ENCODE assay signal across 22 cellular contexts in genomic region chr12:2353281-2353680, GRCh38.
A peak's percentile ranks its signal among the peaks of the same experiment; 100 is the strongest.
DNase-seq lines count a peak whose midpoint lies in the region; ATAC-seq and TF ChIP-seq lines count a peak whose summit lies in the region.
"Had no signal": no experiment of that assay in that cellular context is flagged by ENCODE, and none has a peak within 500 bp of the region (broad histone marks: within the 10 kb centered on the region; RNA-seq: fewer than 3 reads in every experiment).

No MANE protein-coding gene starts in this region.

- no peak overlapping the region for H2AK5ac ChIP-seq in trophoblast cell (ENCODE audit: low read length)

- BruUV-seq in PC-3 (replicated peaks; lab: Mats Ljungman, UMichigan), result no TSS peak

- H3K9me3 ChIP-seq in spleen, result no peaks in the 10 kb centered on the region
- no peaks in the 10 kb centered on the region for H3K9me3 ChIP-seq in PC-3 (ENCODE audit: low read length)
- no peaks in the 10 kb centered on the region for H3K9me3 ChIP-seq in T-helper 17 cell (ENCODE audit: control insufficient read depth, low read length, poor library complexity, severe bottlenecking)
- H3K9me3 ChIP-seq in trophoblast cell (ENCODE audit: insufficient read depth, low read depth, low read length), result no peaks in the 10 kb centered on the region

- H3K9me2 ChIP-seq in PC-3 (replicated peaks; ENCODE audit: low read length), result no peaks in the 10 kb centered on the region

- intact Hi-C loops in spleen (cut with DNase I; ENCODE audit: low total_unique reads), result no loop called here
- intact Hi-C loops in PC-3 (cut with micrococcal nuclease), result no loop called here

- no peak overlapping the region for H3K4ac ChIP-seq in trophoblast cell (ENCODE audit: low read depth, low read length)

- CTCF ChIA-PET in PC-3 (lab: Charles Lee), result no interaction called here

- no peaks in the 10 kb centered on the region for H3K36me3 Mint-ChIP-seq in activated naive CD4-positive, alpha-beta T cell treated with anti-CD3 and anti-CD28 coated beads, Interleukin-2, amount 50 U/mL, for 24 hours
- no peaks in the 10 kb centered on the region for H3K36me3 Mint-ChIP-seq in activated naive CD4-positive, alpha-beta T cell treated with anti-CD3 and anti-CD28 coated beads, Interleukin-2, amount 50 U/mL, for 72 hours
- no peaks in the 10 kb centered on the region for H3K36me3 Mint-ChIP-seq in T-helper 17 cell (ENCODE audit: low read depth)
- H3K36me3 Mint-ChIP-seq: CD8-positive, alpha-beta memory T cell had no signal

- H3K27ac ChIP-seq in angular gyrus (ENCODE audit: low read depth, low read length) (peak overlapping the region; percentile 31), spleen (no peak overlapping the region), PC-3 (ENCODE audit: low read length) (no peak overlapping the region), trophoblast cell (ENCODE audit: low read depth, low read length) (no peak overlapping the region)
- H3K27ac ChIP-seq: KMS-11, PC-9 had no signal

- H3K4me3 ChIP-seq in spleen (no peak overlapping the region), PC-3 (ENCODE audit: low read length) (no peak overlapping the region), trophoblast cell (ENCODE audit: low read depth, low read length) (no peak overlapping the region)
- H3K4me3 ChIP-seq: PC-9 had no signal

- no peak overlapping the region for H2BK12ac ChIP-seq in trophoblast cell (ENCODE audit: low read length)

- no peaks in the 10 kb centered on the region for H4K20me1 ChIP-seq in PC-3 (ENCODE audit: low read length)

- H4K8ac ChIP-seq in trophoblast cell (ENCODE audit: low read depth, low read length), result no peak overlapping the region

- H3K23ac ChIP-seq in trophoblast cell (ENCODE audit: low read length), result no peak overlapping the region

- no peak for TF ChIP-seq POLR2A in spleen (IDR thresholded peaks at IDR 0.05)

- H3K18ac ChIP-seq in trophoblast cell (ENCODE audit: low read length), result no peak overlapping the region

- no peak overlapping the region for H3K4me3 Mint-ChIP-seq in activated naive CD4-positive, alpha-beta T cell treated with anti-CD3 and anti-CD28 coated beads, Interleukin-2, amount 50 U/mL, for 24 hours
- H3K4me3 Mint-ChIP-seq in T-helper 17 cell, result no peak overlapping the region
- H3K4me3 Mint-ChIP-seq: CD8-positive, alpha-beta memory T cell; IgD-negative memory B cell had no signal

- H4K91ac ChIP-seq in trophoblast cell (ENCODE audit: low read depth, low read length), result no peak overlapping the region

- H3K27me3 ChIP-seq in spleen (replicated peaks in 1 of 7) (peaks cover 0 to 16% (median 0%) of the 10 kb centered on the region in 7 donors), PC-3 (ENCODE audit: low read length) (peaks cover 62% of the 10 kb centered on the region), trophoblast cell (ENCODE audit: insufficient read depth, low read length) (no peaks in the 10 kb centered on the region)

- H3K79me2 ChIP-seq in PC-3 (ENCODE audit: low read length) (no peaks in the 10 kb centered on the region), trophoblast cell (ENCODE audit: control insufficient read depth, insufficient read depth, low read length, poor library complexity) (no peaks in the 10 kb centered on the region)

- peak overlapping the region; percentile 56 for H3K27ac Mint-ChIP-seq in activated naive CD4-positive, alpha-beta T cell treated with anti-CD3 and anti-CD28 coated beads, Interleukin-2, amount 50 U/mL, for 24 hours
- H3K27ac Mint-ChIP-seq in activated naive CD4-positive, alpha-beta T cell treated with anti-CD3 and anti-CD28 coated beads, Interleukin-2, amount 50 U/mL, for 72 hours, result no peak overlapping the region
- no peak overlapping the region for H3K27ac Mint-ChIP-seq in T-helper 17 cell
- H3K27ac Mint-ChIP-seq: CD8-positive, alpha-beta memory T cell; IgD-negative memory B cell had no signal

- H3K36me3 ChIP-seq in spleen (no peaks in the 10 kb centered on the region), PC-3 (ENCODE audit: low read depth, low read length) (no peaks in the 10 kb centered on the region), trophoblast cell (ENCODE audit: control insufficient read depth in 1 of 2, insufficient read depth in 2 of 2, low read length in 2 of 2) (no peaks in the 10 kb centered on the region)

- no peak overlapping the region for H4K12ac ChIP-seq in trophoblast cell (ENCODE audit: low read depth, low read length)

- H3K9ac ChIP-seq in PC-3 (ENCODE audit: low read length) (no peak overlapping the region), trophoblast cell (ENCODE audit: low read length) (no peak overlapping the region)
- H3K9ac ChIP-seq: KMS-11 had no signal

- POLR2A ChIA-PET in PC-3 (lab: Charles Lee; ENCODE audit: unreplicated experiment), result no interaction called here

- WGBS in spleen, 5 donors, result 86 to 100% (median 93%) methylated on average over 3 to 9 of the region's 9 CpGs
- no CpG with 5 or more reads among the region's 9 CpGs for WGBS in trophoblast cell (ENCODE audit: extremely low coverage, insufficient coverage, insufficient read length)

- H3K4me1 ChIP-seq in spleen (peaks cover 0 to 45% (median 21%) of the 10 kb centered on the region in 6 donors), PC-3 (ENCODE audit: insufficient read depth, low read length) (no peaks in the 10 kb centered on the region), trophoblast cell (ENCODE audit: control insufficient read depth in 1 of 2, insufficient read depth in 2 of 2, low read length in 2 of 2) (peaks cover 5% of the 10 kb centered on the region in 2 experiments)

- H3K4me1 Mint-ChIP-seq in activated naive CD4-positive, alpha-beta T cell treated with anti-CD3 and anti-CD28 coated beads, Interleukin-2, amount 50 U/mL, for 24 hours, result peaks cover 5% of the 10 kb centered on the region
- H3K4me1 Mint-ChIP-seq in T-helper 17 cell, result peaks cover 11% of the 10 kb centered on the region

- H3K27me3 Mint-ChIP-seq in activated naive CD4-positive, alpha-beta T cell treated with anti-CD3 and anti-CD28 coated beads, Interleukin-2, amount 50 U/mL, for 24 hours, result peaks cover 2% of the 10 kb centered on the region
- peaks cover 58% of the 10 kb centered on the region for H3K27me3 Mint-ChIP-seq in T-helper 17 cell
- H3K27me3 Mint-ChIP-seq: IgD-negative memory B cell had no signal

- TF ChIP-seq CTCF in spleen (IDR thresholded peaks at IDR 0.05 in 8 of 11, conservative IDR thresholded peaks at IDR 0.05 in 3 of 11) (no peak), PC-3 (conservative IDR thresholded peaks at IDR 0.05; ENCODE audit: low read depth, low read length) (no peak)

- H2BK5ac ChIP-seq in trophoblast cell (ENCODE audit: low read depth, low read length, poor library complexity), result no peak overlapping the region

- H2BK120ac ChIP-seq in trophoblast cell (ENCODE audit: insufficient read depth, low read length, poor library complexity), result no peak overlapping the region

- H3F3A ChIP-seq in PC-3 (ENCODE audit: low read length, unreplicated experiment), result no peaks in the 10 kb centered on the region

- H3K4me2 ChIP-seq in PC-3 (ENCODE audit: low read length), result no peak overlapping the region
- H3K4me2 ChIP-seq in trophoblast cell (ENCODE audit: low read length), result no peak overlapping the region
- H3K4me2 ChIP-seq: KMS-11, PC-9 had no signal

- DNase-seq in activated naive CD4-positive, alpha-beta T cell treated with anti-CD3 and anti-CD28 coated beads, Interleukin-2, amount 50 U/mL, for 72 hours (ENCODE audit: low spot score in 2 of 2), result no peak
- peak; percentile 69 for DNase-seq in mesenteric fat pad (ENCODE audit: low spot score)
- peak; percentile 53 for DNase-seq in spleen
- no peak for DNase-seq in PC-3
- DNase-seq in T-helper 17 cell, result no peak
- DNase-seq in trophoblast cell, result no peak
- DNase-seq: CD8-positive, alpha-beta memory T cell; DMS 273 treated with DMSO at 0.1 percent for 48 hours; DMS79 treated with DMSO at 0.1 percent for 48 hours; GF-D8; MM.1S; NCI-H2029; NCI-H446; NCI-H524 treated with DMSO at 0.1 percent for 48 hours; NCI-H774; NK-92 treated with Interleukin-12 subunit alpha and Interleukin-12 subunit beta, amount 100 ng/mL, for 24 hours; PC-9; SHP77 had no signal

- H3K14ac ChIP-seq in trophoblast cell (ENCODE audit: low read length), result no peak overlapping the region

- H3K79me1 ChIP-seq in trophoblast cell (ENCODE audit: low read length), result no peaks in the 10 kb centered on the region

- ATAC-seq in activated naive CD4-positive, alpha-beta T cell treated with anti-CD3 and anti-CD28 coated beads, Interleukin-2, amount 50 U/mL, for 72 hours, result no peak
- ATAC-seq in PC-3 (no peak), T-helper 17 cell (no peak)

- H2AFZ ChIP-seq in PC-3 (ENCODE audit: low read length), result no peak overlapping the region
- no peak overlapping the region for H2AFZ ChIP-seq in trophoblast cell (ENCODE audit: insufficient read depth, low read length, poor library complexity)
- H2AFZ ChIP-seq: PC-9 had no signal

- H3K9me3 Mint-ChIP-seq in activated naive CD4-positive, alpha-beta T cell treated with anti-CD3 and anti-CD28 coated beads, Interleukin-2, amount 50 U/mL, for 24 hours, result no peaks in the 10 kb centered on the region
- H3K9me3 Mint-ChIP-seq in activated naive CD4-positive, alpha-beta T cell treated with anti-CD3 and anti-CD28 coated beads, Interleukin-2, amount 50 U/mL, for 72 hours, result no peaks in the 10 kb centered on the region
- H3K9me3 Mint-ChIP-seq: CD8-positive, alpha-beta memory T cell; IgD-negative memory B cell had no signal

Comparison
In these comparisons a context has a peak if more than half of its experiments do, and no peak if none do; other contexts are left out.
1. DNase-seq: peak in mesenteric fat pad (single experiment) and spleen (single experiment); none in activated naive CD4-positive, alpha-beta T cell treated with anti-CD3 and anti-CD28 coated beads, Interleukin-2, amount 50 U/mL, for 72 hours (0 of 2), PC-3 (single experiment), T-helper 17 cell (0 of 3) and trophoblast cell (0 of 2).